ENCODE assay signal across 8 cellular contexts in genomic region chr2:185738679-185739472, GRCh38. TPM values are rescaled to one million over a fixed set of nuclear protein-coding genes. Genes with fewer than 3 reads are reported as not detected.
DNase-seq lines count a peak whose midpoint lies in the region; TF ChIP-seq lines count a peak whose summit lies in the region.

Gene FSIP2 (plus strand): TSS chr2:185738804. CDS start chr2:185738895, 91 bp downstream.

- H3K4me2 ChIP-seq in MM.1S (ENCODE audit: low read depth, low read length) = peak within 1 kb of the TSS; percentile 49
- H3K4me2 ChIP-seq in mammary epithelial cell (ENCODE audit: insufficient read depth, low read depth, low read length) = peak within 1 kb of the TSS; percentile 83

- no peaks in the 10 kb centered on the region for H3K9me2 ChIP-seq in MM.1S (replicated peaks; ENCODE audit: insufficient read depth, low read length)

- intact Hi-C loops in mammary epithelial cell (cut with micrococcal nuclease) = loop anchor here (1.0 to 5.0 kb wide), 7 partner anchors 130 to 718 kb away; no protein-coding TSS in a partner anchor

- dilution Hi-C loops in mammary epithelial cell (cut with HindIII; ENCODE audit: low sequenced_read_pairs) = no loop called here

- WGBS in mammary epithelial cell (ENCODE audit: low coverage, missing lambda C conversion rate) = 18% methylated on average over 37 of the region's 59 CpGs

- H3K36me3 ChIP-seq in HAP-1 (replicated peaks) (no peaks in the 10 kb centered on the region), MM.1S (replicated peaks; ENCODE audit: insufficient read depth, low read length) (no peaks in the 10 kb centered on the region; the same call in 1 of the 2 replicates), mammary epithelial cell (ENCODE audit: insufficient read depth, low read length) (no peaks in the 10 kb centered on the region)

- no peaks in the 10 kb centered on the region for H3K4me1 ChIP-seq in HAP-1
- 0 out of 2 replicates have a peak, but pooled peaks cover 6% of the 10 kb centered on the region for H3K4me1 ChIP-seq in MM.1S (ENCODE audit: low read length)
- no peaks in the 10 kb centered on the region for H3K4me1 ChIP-seq in mammary epithelial cell (ENCODE audit: insufficient read depth, low read length)

- peak within 1 kb of the TSS; percentile 28; the same call in 1 of the 2 replicates for H3K9ac ChIP-seq in MM.1S (ENCODE audit: low read length)
- H3K9ac ChIP-seq in mammary epithelial cell (ENCODE audit: insufficient read depth, low read length) = no peak within 1 kb of the TSS

- in situ Hi-C loops in HAP-1 (cut with MboI; ENCODE audit: low sequenced_read_pairs) (loop anchor here (10.0 to 25.0 kb wide), 4 partner anchors 227 to 534 kb away; no protein-coding TSS in a partner anchor), mammary epithelial cell (cut with MboI; ENCODE audit: low sequenced_read_pairs in 2 of 2) (loop anchor here (10.0 to 25.0 kb wide), 3 partner anchors 444 to 723 kb away; no protein-coding TSS in a partner anchor)

- H3K79me2 ChIP-seq in MM.1S (ENCODE audit: low read length) (peaks cover 19% of the 10 kb centered on the region), mammary epithelial cell (ENCODE audit: insufficient read depth, low read length) (no peaks in the 10 kb centered on the region)

- H3F3A ChIP-seq in MM.1S (ENCODE audit: insufficient read depth, low read length) = no peaks in the 10 kb centered on the region

- H3K9me3 ChIP-seq in HAP-1 = no peaks in the 10 kb centered on the region
- no peaks in the 10 kb centered on the region for H3K9me3 ChIP-seq in MM.1S (replicated peaks; ENCODE audit: insufficient read depth, low read length)
- H3K9me3 ChIP-seq in mammary epithelial cell (replicated peaks; ENCODE audit: insufficient read depth, low read length) = no peaks in the 10 kb centered on the region

- H3K4me3 ChIP-seq in GM12875 (ENCODE audit: low read depth, low read length) (peak within 1 kb of the TSS; percentile 35), HAP-1 (peak within 1 kb of the TSS; percentile 47), MM.1S (ENCODE audit: low read length) (peak within 1 kb of the TSS; percentile 66), mammary epithelial cell (replicated peaks in 1 of 3; ENCODE audit: insufficient read depth in 1 of 3, low read depth in 2 of 3, low read length in 3 of 3) (peak within 1 kb of the TSS; percentile 56 to 89 (median 63))

- H2AFZ ChIP-seq in MM.1S (ENCODE audit: low read length) (peak within 1 kb of the TSS; percentile 71), mammary epithelial cell (ENCODE audit: low read depth, low read length) (peak within 1 kb of the TSS; percentile 94)

- no peak within 1 kb of the TSS for H3K27ac ChIP-seq in MM.1S (ENCODE audit: low read length)
- H3K27ac ChIP-seq in mammary epithelial cell (ENCODE audit: insufficient read depth, low read depth, low read length) = no peak within 1 kb of the TSS

- TF ChIP-seq CTCF in GM12875 (IDR thresholded peaks at IDR 0.05; ENCODE audit: borderline replicate concordance, insufficient read depth, low read depth, low read length) (peak; percentile 99), MM.1S (IDR thresholded peaks at IDR 0.05; ENCODE audit: low read length) (peak; percentile 86), mammary epithelial cell (conservative IDR thresholded peaks at IDR 0.05 in 1 of 2, IDR thresholded peaks at IDR 0.05 in 1 of 2; ENCODE audit: extremely low read depth in 1 of 2, insufficient read depth in 1 of 2, low read depth in 1 of 2, low read length in 2 of 2) (peak; percentile 83 to 100)

- H3K27me3 ChIP-seq in HAP-1 (ENCODE audit: low read depth) = no peaks in the 10 kb centered on the region
- H3K27me3 ChIP-seq in MM.1S (replicated peaks; ENCODE audit: insufficient read depth, low read length) = no peaks in the 10 kb centered on the region
- no peaks in the 10 kb centered on the region for H3K27me3 ChIP-seq in mammary epithelial cell (ENCODE audit: insufficient read depth, low read length)

- TSS peak; percentile 77 for BruUV-seq in mammary epithelial cell (replicated peaks; lab: Mats Ljungman, UMichigan)

- DNase-seq in HAP-1 (ENCODE audit: low spot score in 2 of 2) (peak; percentile 89 to 95), MM.1S (peak; percentile 82), mammary epithelial cell (peak; percentile 74), iPS-NIHi7 (ENCODE audit: extremely low spot score) (peak; percentile 94), NCI-H69 (lab: John Stamatoyannopoulos, UW) (no peak), NCI-H128 (lab: John Stamatoyannopoulos, UW; ENCODE audit: unreplicated experiment) (no peak)
- peak; percentile 59 for DNase-seq in stimulated activated CD4-positive, alpha-beta T cell treated with anti-CD3 and anti-CD28 coated beads, Interleukin-15, amount 100 ng/mL, for 24 hours

- H4K20me1 ChIP-seq in MM.1S (ENCODE audit: insufficient read depth, low read length) (no peaks in the 10 kb centered on the region), mammary epithelial cell (ENCODE audit: insufficient read depth, low read length) (no peaks in the 10 kb centered on the region)

- CTCF ChIA-PET in mammary epithelial cell (lab: Charles Lee; ENCODE audit: low non-redundant PET) = interaction anchor here (0.6 to 0.7 kb wide), 2 partner anchors 273 to 448 kb away, joined by 5 to 6 read pairs; no protein-coding TSS in a partner anchor

RNA-seq across cellular contexts. Expression of gene FSIP2, which starts in this region (rescaled TPM):
- total RNA-seq in mammary epithelial cell = 1 to 10 TPM; 1.1 to 5.3 TPM
- 0.29 TPM for polyA plus RNA-seq in mammary epithelial cell
- polyA minus RNA-seq in mammary epithelial cell = 0.21 TPM

Comparison
In these comparisons a context has a peak if more than half of its experiments do, and no peak if none do; other contexts are left out.
1. DNase-seq: peak in HAP-1 (2 of 2), MM.1S (single experiment), mammary epithelial cell (single experiment), iPS-NIHi7 (single experiment) and stimulated activated CD4-positive, alpha-beta T cell treated with anti-CD3 and anti-CD28 coated beads, Interleukin-15, amount 100 ng/mL, for 24 hours (single experiment); none in NCI-H69 (single experiment) and NCI-H128 (single experiment).
2. Peak in every context shown above with its lines, with median percentiles within 50 percentile points of each other: H3K4me3 ChIP-seq and CTCF ChIP-seq.